In the genomic region with DNA sequence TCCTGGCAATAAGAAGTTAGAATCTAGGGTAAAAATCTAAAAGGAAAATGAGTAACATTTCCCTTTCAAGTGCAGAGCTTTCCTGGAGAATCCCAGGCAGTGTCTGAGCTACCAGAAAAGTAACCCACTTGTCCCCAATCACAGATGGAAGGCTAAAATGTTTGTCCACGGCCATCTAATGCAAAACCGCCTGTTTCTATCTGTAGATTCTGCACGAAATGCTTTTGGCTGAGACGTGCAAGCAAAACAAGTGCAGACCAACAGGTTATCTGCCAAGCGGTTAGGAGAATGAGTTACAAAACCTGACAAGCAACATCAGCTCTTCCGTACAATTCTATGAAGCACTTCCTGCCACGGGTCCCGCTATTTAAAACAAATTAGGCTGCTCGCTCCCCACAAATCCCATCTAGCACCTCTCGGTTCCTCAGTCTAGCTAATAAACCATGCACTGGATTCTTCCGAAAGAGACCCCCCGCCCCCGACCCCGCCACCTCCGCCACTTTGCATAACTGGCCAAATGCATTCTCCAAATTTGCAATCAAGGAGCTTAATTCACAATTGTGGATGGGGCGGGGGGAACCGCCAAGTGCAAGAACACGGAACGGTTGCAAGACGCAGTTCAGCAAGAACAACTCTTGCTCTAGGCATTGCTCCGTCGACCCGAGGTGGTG, we compare ENCODE assay signal across 7 cellular contexts. TPM values are rescaled to one million over a fixed set of nuclear protein-coding genes. Genes with fewer than 3 reads are reported as not detected.
DNase-seq lines count a peak whose midpoint lies in the region; ATAC-seq and TF ChIP-seq lines count a peak whose summit lies in the region.

No MANE protein-coding gene starts in this region.

- ATAC-seq in GM21717 (IDR thresholded peaks at IDR 0.05; ENCODE audit: unreplicated experiment), result peak; percentile 22
- peak; percentile 7 for ATAC-seq in activated CD8-positive, alpha-beta T cell treated with anti-CD3 and anti-CD28 coated beads, Interleukin-2, amount 10 ng/mL, durations not matched to agents 7 days and 5 days

- TF ChIP-seq POLR2A in prostate gland (IDR thresholded peaks at IDR 0.05), result no peak

- H2AFZ ChIP-seq in MM.1S (ENCODE audit: low read length), result peak overlapping the region; percentile 98

- peak overlapping the region; percentile 92 for H3K27ac Mint-ChIP-seq in activated CD8-positive, alpha-beta T cell treated with anti-CD3 and anti-CD28 coated beads, Interleukin-2, amount 10 ng/mL, durations not matched to agents 7 days and 5 days

- peaks cover 31% of the 10 kb centered on the region for H3K36me3 Mint-ChIP-seq in activated CD8-positive, alpha-beta T cell treated with anti-CD3 and anti-CD28 coated beads, Interleukin-2, amount 10 ng/mL, durations not matched to agents 7 days and 5 days (ENCODE audit: low read depth)

- H3K36me3 ChIP-seq in GM06990 (ENCODE audit: control insufficient read depth, insufficient read depth, low read length) (no peaks in the 10 kb centered on the region; the same call in 1 of the 2 replicates), MM.1S (replicated peaks; ENCODE audit: insufficient read depth, low read length) (no peaks in the 10 kb centered on the region), prostate gland (no peaks in the 10 kb centered on the region)

- H3F3A ChIP-seq in MM.1S (ENCODE audit: insufficient read depth, low read length), result peaks cover 10% of the 10 kb centered on the region

- no peaks in the 10 kb centered on the region for H4K20me1 ChIP-seq in MM.1S (ENCODE audit: insufficient read depth, low read length)

- H3K9me2 ChIP-seq in MM.1S (replicated peaks; ENCODE audit: insufficient read depth, low read length), result no peaks in the 10 kb centered on the region

- peaks cover 62% of the 10 kb centered on the region for H3K79me2 ChIP-seq in MM.1S (ENCODE audit: low read length)

- TF ChIP-seq CTCF in GM06990 (IDR thresholded peaks at IDR 0.05; ENCODE audit: insufficient read depth, low read length, poor library complexity, severe bottlenecking) (no peak), MM.1S (IDR thresholded peaks at IDR 0.05; ENCODE audit: low read length) (no peak), foreskin fibroblast (IDR thresholded peaks at IDR 0.05; ENCODE audit: low read depth, low read length) (no peak), prostate gland (IDR thresholded peaks at IDR 0.05) (no peak)

- peaks cover 13% of the 10 kb centered on the region for H3K27me3 Mint-ChIP-seq in activated CD8-positive, alpha-beta T cell treated with anti-CD3 and anti-CD28 coated beads, Interleukin-2, amount 10 ng/mL, durations not matched to agents 7 days and 5 days (ENCODE audit: low read depth)

- DNase-seq in GM06990 (ENCODE audit: extremely low read depth, insufficient read length) (no peak), MM.1S (peak; percentile 43), foreskin fibroblast (peak; percentile 16 to 58), prostate gland (ENCODE audit: low spot score) (peak; percentile 43), SK-N-DZ (ENCODE audit: low spot score) (no peak)
- peak; percentile 60 for DNase-seq in activated CD8-positive, alpha-beta T cell treated with anti-CD3 and anti-CD28 coated beads, Interleukin-2, amount 10 ng/mL, durations not matched to agents 7 days and 5 days

- H3K9ac ChIP-seq in MM.1S (ENCODE audit: low read length), result peak overlapping the region; percentile 81; the same call in 1 of the 2 replicates

- no peaks in the 10 kb centered on the region for H3K9me3 Mint-ChIP-seq in activated CD8-positive, alpha-beta T cell treated with anti-CD3 and anti-CD28 coated beads, Interleukin-2, amount 10 ng/mL, durations not matched to agents 7 days and 5 days (ENCODE audit: insufficient read depth)

- intact Hi-C loops in prostate gland (cut with DNase I), result loop anchor here (5.0 kb wide), 1 partner anchor 45 kb away; no protein-coding TSS in a partner anchor

- H3K4me1 ChIP-seq in MM.1S (ENCODE audit: low read length), result peaks cover 15% of the 10 kb centered on the region
- H3K4me1 ChIP-seq in prostate gland (replicated peaks), result peaks cover 10% of the 10 kb centered on the region

- WGBS in prostate gland, result 2% methylated on average over 23 of the region's 23 CpGs

- no peaks in the 10 kb centered on the region for H3K27me3 ChIP-seq in GM06990 (replicated peaks; ENCODE audit: control insufficient read depth, insufficient read depth, low read length)
- no peaks in the 10 kb centered on the region for H3K27me3 ChIP-seq in MM.1S (replicated peaks; ENCODE audit: insufficient read depth, low read length)
- H3K27me3 ChIP-seq in prostate gland (replicated peaks; ENCODE audit: insufficient read depth), result no peaks in the 10 kb centered on the region

- H3K27ac ChIP-seq in MM.1S (ENCODE audit: low read length) (peak overlapping the region; percentile 84; the same call in 1 of the 2 replicates), prostate gland (peak overlapping the region; percentile 99)

- peaks cover 56% of the 10 kb centered on the region for H3K4me1 Mint-ChIP-seq in activated CD8-positive, alpha-beta T cell treated with anti-CD3 and anti-CD28 coated beads, Interleukin-2, amount 10 ng/mL, durations not matched to agents 7 days and 5 days (ENCODE audit: low read depth)

- peak overlapping the region; percentile 89 for H3K4me3 ChIP-seq in GM06990 (replicated peaks; ENCODE audit: low read depth, low read length)
- H3K4me3 ChIP-seq in MM.1S (ENCODE audit: low read length), result peak overlapping the region; percentile 88
- H3K4me3 ChIP-seq in foreskin fibroblast (ENCODE audit: low read depth in 1 of 2, low read length in 2 of 2), result peak overlapping the region; percentile 83 to 94
- peak overlapping the region; percentile 77 to 81 for H3K4me3 ChIP-seq in prostate gland

- H3K9me3 ChIP-seq in MM.1S (replicated peaks; ENCODE audit: insufficient read depth, low read length), result no peaks in the 10 kb centered on the region
- no peaks in the 10 kb centered on the region for H3K9me3 ChIP-seq in prostate gland

- peak overlapping the region; percentile 86 for H3K4me2 ChIP-seq in MM.1S (ENCODE audit: low read depth, low read length)

- POLR2A ChIA-PET in activated CD8-positive, alpha-beta T cell treated with anti-CD3 and anti-CD28 coated beads, Interleukin-2, amount 10 ng/mL, durations not matched to agents 7 days and 5 days (lab: Charles Lee), result interaction anchor here (1.0 to 8.2 kb wide), 9 partner anchors 10 to 159 kb away, joined by 3 to 122 read pairs (median 6); no protein-coding TSS in a partner anchor

- peak overlapping the region; percentile 96 for H3K4me3 Mint-ChIP-seq in activated CD8-positive, alpha-beta T cell treated with anti-CD3 and anti-CD28 coated beads, Interleukin-2, amount 10 ng/mL, durations not matched to agents 7 days and 5 days

- CTCF ChIA-PET in activated CD8-positive, alpha-beta T cell treated with anti-CD3 and anti-CD28 coated beads, Interleukin-2, amount 10 ng/mL, durations not matched to agents 7 days and 5 days (lab: Charles Lee), result interaction anchor here (0.8 to 3.2 kb wide), 14 partner anchors 9 to 175 kb away, joined by 3 to 39 read pairs (median 4); no protein-coding TSS in a partner anchor

RNA-seq across cellular contexts. Expression of a gene that starts 1.4 kb away (rescaled TPM):
- 100 to 1,000 TPM; 116 TPM for total RNA-seq in activated CD8-positive, alpha-beta T cell treated with anti-CD3 and anti-CD28 coated beads, Interleukin-2, amount 10 ng/mL, durations not matched to agents 7 days and 5 days
- 100 to 1,000 TPM; 193 to 353 TPM for total RNA-seq in prostate gland
- polyA plus RNA-seq in SK-N-DZ (2014; cell fraction: cytosol; rRNA removed), result 71.9 and 82.3 TPM in 2 replicates
- polyA plus RNA-seq in SK-N-DZ (2014; cell fraction: nucleus; rRNA removed), result 126 and 134 TPM in 2 replicates

Comparison
In these comparisons a context has a peak if more than half of its experiments do, and no peak if none do; other contexts are left out.
1. DNase-seq: peak in MM.1S (single experiment), activated CD8-positive, alpha-beta T cell treated with anti-CD3 and anti-CD28 coated beads, Interleukin-2, amount 10 ng/mL, durations not matched to agents 7 days and 5 days (single experiment), foreskin fibroblast (2 of 2) and prostate gland (single experiment); none in GM06990 (single experiment) and SK-N-DZ (single experiment).
2. Peak in every context shown above with its lines, with median percentiles within 50 percentile points of each other: H3K4me3 ChIP-seq.